In genomic region chr1:194598098-194598497, GRCh38 we compare ENCODE assay signal across 16 cellular contexts.
"Had no signal": no experiment of that assay in that cellular context is flagged by ENCODE, and none has a peak within 500 bp of the region (broad histone marks: within the 10 kb centered on the region; RNA-seq: fewer than 3 reads in every experiment).

No MANE protein-coding gene starts in this region.

- H3K4me3 ChIP-seq: adrenal gland, gastrocnemius medialis, left lung, tibial nerve had no signal

- H3K27ac ChIP-seq: adrenal gland, gastrocnemius medialis, left lung, neutrophil, tibial nerve had no signal

- DNase-seq: activated CD4-positive, alpha-beta T cell treated with anti-CD3 and anti-CD28 coated beads for 36 hours; activated CD4-positive, alpha-beta T cell treated with anti-CD3 and anti-CD28 coated beads, Interleukin-2, amount 50 U/mL, for 48 hours; activated gamma-delta T cell; adrenal gland; cerebellar nuclear complex; cortex of kidney; gastrocnemius medialis; head of caudate nucleus; left lung; naive thymus-derived CD8-positive, alpha-beta T cell; stimulated activated CD4-positive, alpha-beta T cell treated with anti-CD3 and anti-CD28 coated beads, Interleukin-12 subunit alpha, Interleukin-12 subunit beta, amount 100 ng/mL, for 4 hours; stimulated activated CD4-positive, alpha-beta T cell treated with anti-CD3 and anti-CD28 coated beads, Interleukin-1b, Interleukin-23, amount 100 ng/mL, for 48 hours; stimulated activated CD8-positive, alpha-beta memory T cell treated with anti-CD3 and anti-CD28 coated beads, Interleukin-4, amount 100 ng/mL, for 48 hours had no signal

- H3K27me3 ChIP-seq: adrenal gland, gastrocnemius medialis, left lung, neutrophil, tibial nerve had no signal

- H3K9me3 ChIP-seq: adrenal gland, gastrocnemius medialis, left lung, neutrophil, tibial nerve had no signal

- H3K4me1 ChIP-seq: adrenal gland, gastrocnemius medialis, left lung, tibial nerve had no signal

- ATAC-seq: activated CD4-positive, alpha-beta T cell treated with anti-CD3 and anti-CD28 coated beads for 36 hours; activated naive CD4-positive, alpha-beta T cell treated with anti-CD3 and anti-CD28 coated beads, Interleukin-2, amount 50 U/mL, for 72 hours; gastrocnemius medialis; left lung; naive thymus-derived CD8-positive, alpha-beta T cell had no signal

- H3K36me3 ChIP-seq: adrenal gland, gastrocnemius medialis, left lung, neutrophil, tibial nerve had no signal
